8 cellular contexts compared by ENCODE assay signal in genomic region chr2:163182764-163183354, GRCh38.
DNase-seq lines count a peak whose midpoint lies in the region; ATAC-seq lines count a peak whose summit lies in the region.

No MANE protein-coding gene starts in this region.

- DNase-seq in NCI-H2029 treated with DMSO at 0.1 percent for 48 hours (lab: John Stamatoyannopoulos, UW): peak; percentile 5
- no peak for DNase-seq in NCI-H2029 (lab: John Stamatoyannopoulos, UW)
- peak; percentile 22 for DNase-seq in RPMI7951 (ENCODE audit: low read depth)
- DNase-seq in iris pigment epithelial cell (ENCODE audit: low read depth): peak; percentile 28
- DNase-seq in amygdala (lab: John Stamatoyannopoulos, UW): no peak
- DNase-seq in MV-4-11 (lab: John Stamatoyannopoulos, UW): no peak
- DNase-seq in activated CD8-positive, alpha-beta memory T cell treated with anti-CD3 and anti-CD28 coated beads, Interleukin-2, amount 50 U/mL, for 4 hours: no peak

- ATAC-seq in HG03095 (IDR thresholded peaks at IDR 0.05; ENCODE audit: unreplicated experiment): peak; percentile 72

Comparison
In these comparisons a context has a peak if more than half of its experiments do, and no peak if none do; other contexts are left out.
1. DNase-seq: peak in NCI-H2029 treated with DMSO at 0.1 percent for 48 hours (single experiment), RPMI7951 (single experiment) and iris pigment epithelial cell (single experiment); none in NCI-H2029 (single experiment), amygdala (0 of 56), MV-4-11 (single experiment) and activated CD8-positive, alpha-beta memory T cell treated with anti-CD3 and anti-CD28 coated beads, Interleukin-2, amount 50 U/mL, for 4 hours (single experiment).